8 cellular contexts compared by ENCODE assay signal in the genomic region with DNA sequence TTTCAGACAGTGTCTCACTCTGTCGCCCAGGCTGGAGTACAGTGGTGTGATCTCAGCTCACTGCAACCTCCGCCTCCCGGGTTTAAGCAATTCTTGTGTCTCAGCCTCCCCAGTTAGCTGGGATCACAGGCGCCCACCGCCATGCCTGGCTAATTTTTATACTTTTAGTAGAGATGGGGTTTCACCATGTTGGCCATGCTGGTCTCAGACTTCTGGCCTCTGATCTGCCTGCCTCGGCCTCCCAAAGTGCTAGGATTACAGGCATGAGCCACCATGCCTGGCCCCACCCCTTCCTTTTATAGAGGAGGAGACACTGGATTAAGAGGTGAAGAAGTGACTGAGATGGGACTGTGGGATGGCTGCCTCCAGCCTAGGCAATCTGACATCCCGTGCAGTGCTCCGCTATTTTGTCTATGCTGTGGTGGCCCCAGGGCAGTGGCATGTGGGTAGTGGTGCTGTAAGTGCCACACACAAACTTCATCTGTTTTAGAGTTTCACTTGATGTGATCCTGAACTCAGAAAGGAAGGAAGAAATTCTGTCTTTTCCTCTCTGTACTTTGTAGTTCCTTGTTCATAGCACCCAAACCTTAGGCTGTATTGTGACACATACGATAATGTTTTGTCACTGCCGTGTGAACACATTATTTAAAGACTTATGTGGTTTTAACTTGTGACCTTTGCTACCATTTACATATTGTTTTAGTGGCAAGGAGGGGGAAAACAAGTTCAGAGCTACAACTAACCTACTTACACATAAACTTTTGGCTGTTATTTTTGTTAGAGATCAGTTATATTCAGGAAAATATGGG. TPM values are rescaled to one million over a fixed set of nuclear protein-coding genes. Genes with fewer than 3 reads are reported as not detected.
A peak's percentile ranks its signal among the peaks of the same experiment; 100 is the strongest.
DNase-seq lines count a peak whose midpoint lies in the region; ATAC-seq, FAIRE-seq and TF ChIP-seq lines count a peak whose summit lies in the region.

No MANE protein-coding gene starts in this region.

- CTCF ChIA-PET in GM10248 (lab: Yijun Ruan, JAX) (no interaction called here), HEK293 (lab: Yijun Ruan, JAX) (no interaction called here)

- H3K4me3 ChIP-seq in HEK293 (ENCODE audit: low read depth, low read length): no peak overlapping the region
- H3K4me3 ChIP-seq in small intestine (ENCODE audit: low read depth in 1 of 2, low read length in 2 of 2): no peak overlapping the region
- no peak overlapping the region for H3K4me3 ChIP-seq in HAP-1

- WGBS in small intestine, 3 donors: 75 to 80% (median 79%) methylated on average over 10 of the region's 10 CpGs

- no peak for TF ChIP-seq CTCF in GM10248 (IDR thresholded peaks at IDR 0.05; ENCODE audit: control extremely low read depth, extremely low read depth, low read depth, missing control alignments)
- no peak for TF ChIP-seq CTCF in HEK293 (tag by site-specific recombination; IDR thresholded peaks at IDR 0.05)

- H3K9me3 ChIP-seq in HEK293 (ENCODE audit: control insufficient read depth, insufficient read depth, low read depth, low read length): no peaks in the 10 kb centered on the region
- no peaks in the 10 kb centered on the region for H3K9me3 ChIP-seq in small intestine (ENCODE audit: control insufficient read depth, low read depth)
- no peaks in the 10 kb centered on the region for H3K9me3 ChIP-seq in HAP-1

- H3K36me3 ChIP-seq in HEK293 (ENCODE audit: control insufficient read depth in 2 of 2, insufficient read depth in 1 of 2, low read length in 2 of 2) (no peaks in the 10 kb centered on the region), small intestine (ENCODE audit: control insufficient read depth in 2 of 2, insufficient read depth in 2 of 2, low read length in 2 of 2) (no peaks in the 10 kb centered on the region), HAP-1 (replicated peaks) (no peaks in the 10 kb centered on the region)

- H3K27ac ChIP-seq in HEK293 (ENCODE audit: extremely low read depth, low read depth, low read length): peak overlapping the region; percentile 38; the same call in 1 of the 2 replicates
- peak overlapping the region; percentile 31 for H3K27ac ChIP-seq in layer of hippocampus (ENCODE audit: low read depth, low read length)
- H3K27ac ChIP-seq in small intestine (ENCODE audit: low read depth in 1 of 2, low read length in 1 of 2): peak overlapping the region in 1 of 2 donors; percentile 56

- FAIRE-seq in small intestine (lab: Jason Lieb, UNC): no peak

- no peak for ATAC-seq in SK-N-SH treated with all-trans-retinoic acid at 6 μM for 48 hours

- no peaks in the 10 kb centered on the region for H3K27me3 ChIP-seq in layer of hippocampus (ENCODE audit: control insufficient read depth, insufficient read depth, low read length)
- H3K27me3 ChIP-seq in small intestine (ENCODE audit: control insufficient read depth in 2 of 2, insufficient read depth in 2 of 2, low read length in 2 of 2): no peaks in the 10 kb centered on the region
- no peaks in the 10 kb centered on the region for H3K27me3 ChIP-seq in HAP-1 (ENCODE audit: low read depth)

- POLR2A ChIA-PET in GM10248 (lab: Yijun Ruan, JAX): no interaction called here
- POLR2A ChIA-PET in HEK293 (lab: Yijun Ruan, JAX): no interaction called here

- in situ Hi-C loops in HAP-1 (cut with MboI; ENCODE audit: low sequenced_read_pairs): no loop called here

- H3K4me1 ChIP-seq in HEK293 (ENCODE audit: control insufficient read depth, insufficient read depth, low read length) (peaks cover 26% of the 10 kb centered on the region), small intestine (ENCODE audit: control insufficient read depth in 2 of 2, insufficient read depth in 1 of 2, low read depth in 1 of 2, low read length in 1 of 2) (peaks cover 4 to 6% of the 10 kb centered on the region in 2 donors), HAP-1 (peaks cover 8% of the 10 kb centered on the region)

- DNase-seq in GM10248 (ENCODE audit: extremely low spot score) (peak; percentile 21), NOMO-1 (lab: John Stamatoyannopoulos, UW; ENCODE audit: unreplicated experiment in 2 of 2) (peak; percentile 51 to 90), small intestine (no peak), HT-29 (ENCODE audit: low spot score) (no peak), HAP-1 (ENCODE audit: low spot score in 2 of 2) (no peak)

TF ChIP-seq in HEK293, 187 proteins besides CTCF, POLR2A, EP300 and RAD21:
- TF ChIP-seq ZNF335 (tag by site-specific recombination; conservative IDR thresholded peaks at IDR 0.05) (peak; percentile 58), ZBTB17 (tag by site-specific recombination; IDR thresholded peaks at IDR 0.05) (peak; percentile 73), ZNF501 (tag by site-specific recombination; IDR thresholded peaks at IDR 0.05) (0 out of 2 replicates have a peak, but pooled peaks have one; percentile 37), SCRT1 (tag by site-specific recombination; IDR thresholded peaks at IDR 0.05; ENCODE audit: borderline replicate concordance) (no peak), ZNF24 (tag by site-specific recombination; IDR thresholded peaks at IDR 0.05) (peak; percentile 47; the same call in 1 of the 2 replicates)
- TF ChIP-seq, protein P1, sequence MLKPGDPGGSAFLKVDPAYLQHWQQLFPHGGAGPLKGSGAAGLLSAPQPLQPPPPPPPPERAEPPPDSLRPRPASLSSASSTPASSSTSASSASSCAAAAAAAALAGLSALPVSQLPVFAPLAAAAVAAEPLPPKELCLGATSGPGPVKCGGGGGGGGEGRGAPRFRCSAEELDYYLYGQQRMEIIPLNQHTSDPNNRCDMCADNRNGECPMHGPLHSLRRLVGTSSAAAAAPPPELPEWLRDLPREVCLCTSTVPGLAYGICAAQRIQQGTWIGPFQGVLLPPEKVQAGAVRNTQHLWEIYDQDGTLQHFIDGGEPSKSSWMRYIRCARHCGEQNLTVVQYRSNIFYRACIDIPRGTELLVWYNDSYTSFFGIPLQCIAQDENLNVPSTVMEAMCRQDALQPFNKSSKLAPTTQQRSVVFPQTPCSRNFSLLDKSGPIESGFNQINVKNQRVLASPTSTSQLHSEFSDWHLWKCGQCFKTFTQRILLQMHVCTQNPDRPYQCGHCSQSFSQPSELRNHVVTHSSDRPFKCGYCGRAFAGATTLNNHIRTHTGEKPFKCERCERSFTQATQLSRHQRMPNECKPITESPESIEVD (tag by site-specific recombination; IDR thresholded peaks at IDR 0.05): 0 out of 2 replicates have a peak, but pooled peaks have one; percentile 5

TF ChIP-seq in SK-N-SH treated with all-trans-retinoic acid at 6 μM for 48 hours, 23 proteins besides CTCF, POLR2A, EP300 and RAD21:
- TF ChIP-seq ARNTL (CRISPR knock-in tag; IDR thresholded peaks at IDR 0.05; ENCODE audit: borderline replicate concordance, low read depth) (no peak), RARB (CRISPR knock-in tag; IDR thresholded peaks at IDR 0.05) (no peak), SNAI2 (CRISPR knock-in tag; IDR thresholded peaks at IDR 0.05) (no peak), PPARA (CRISPR knock-in tag; IDR thresholded peaks at IDR 0.05; ENCODE audit: borderline replicate concordance) (no peak), CSDC2 (CRISPR knock-in tag; IDR thresholded peaks at IDR 0.05) (no peak), ZC3H10 (CRISPR knock-in tag; IDR thresholded peaks at IDR 0.05) (no peak), GLIS3 (CRISPR knock-in tag; IDR thresholded peaks at IDR 0.05) (no peak), ZFP3 (CRISPR knock-in tag; IDR thresholded peaks at IDR 0.05) (no peak), TCF4 (CRISPR knock-in tag; IDR thresholded peaks at IDR 0.05; ENCODE audit: borderline replicate concordance) (no peak)
- TF ChIP-seq, protein P2, sequence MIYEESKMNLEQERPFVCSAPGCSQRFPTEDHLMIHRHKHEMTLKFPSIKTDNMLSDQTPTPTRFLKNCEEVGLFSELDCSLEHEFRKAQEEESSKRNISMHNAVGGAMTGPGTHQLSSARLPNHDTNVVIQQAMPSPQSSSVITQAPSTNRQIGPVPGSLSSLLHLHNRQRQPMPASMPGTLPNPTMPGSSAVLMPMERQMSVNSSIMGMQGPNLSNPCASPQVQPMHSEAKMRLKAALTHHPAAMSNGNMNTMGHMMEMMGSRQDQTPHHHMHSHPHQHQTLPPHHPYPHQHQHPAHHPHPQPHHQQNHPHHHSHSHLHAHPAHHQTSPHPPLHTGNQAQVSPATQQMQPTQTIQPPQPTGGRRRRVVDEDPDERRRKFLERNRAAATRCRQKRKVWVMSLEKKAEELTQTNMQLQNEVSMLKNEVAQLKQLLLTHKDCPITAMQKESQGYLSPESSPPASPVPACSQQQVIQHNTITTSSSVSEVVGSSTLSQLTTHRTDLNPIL (CRISPR knock-in tag; IDR thresholded peaks at IDR 0.05; ENCODE audit: low read depth): no peak
- TF ChIP-seq, protein P3, sequence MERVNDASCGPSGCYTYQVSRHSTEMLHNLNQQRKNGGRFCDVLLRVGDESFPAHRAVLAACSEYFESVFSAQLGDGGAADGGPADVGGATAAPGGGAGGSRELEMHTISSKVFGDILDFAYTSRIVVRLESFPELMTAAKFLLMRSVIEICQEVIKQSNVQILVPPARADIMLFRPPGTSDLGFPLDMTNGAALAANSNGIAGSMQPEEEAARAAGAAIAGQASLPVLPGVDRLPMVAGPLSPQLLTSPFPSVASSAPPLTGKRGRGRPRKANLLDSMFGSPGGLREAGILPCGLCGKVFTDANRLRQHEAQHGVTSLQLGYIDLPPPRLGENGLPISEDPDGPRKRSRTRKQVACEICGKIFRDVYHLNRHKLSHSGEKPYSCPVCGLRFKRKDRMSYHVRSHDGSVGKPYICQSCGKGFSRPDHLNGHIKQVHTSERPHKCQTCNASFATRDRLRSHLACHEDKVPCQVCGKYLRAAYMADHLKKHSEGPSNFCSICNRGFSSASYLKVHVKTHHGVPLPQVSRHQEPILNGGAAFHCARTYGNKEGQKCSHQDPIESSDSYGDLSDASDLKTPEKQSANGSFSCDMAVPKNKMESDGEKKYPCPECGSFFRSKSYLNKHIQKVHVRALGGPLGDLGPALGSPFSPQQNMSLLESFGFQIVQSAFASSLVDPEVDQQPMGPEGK (CRISPR knock-in tag; IDR thresholded peaks at IDR 0.05; ENCODE audit: borderline replicate concordance): no peak
- TF ChIP-seq, protein P4, sequence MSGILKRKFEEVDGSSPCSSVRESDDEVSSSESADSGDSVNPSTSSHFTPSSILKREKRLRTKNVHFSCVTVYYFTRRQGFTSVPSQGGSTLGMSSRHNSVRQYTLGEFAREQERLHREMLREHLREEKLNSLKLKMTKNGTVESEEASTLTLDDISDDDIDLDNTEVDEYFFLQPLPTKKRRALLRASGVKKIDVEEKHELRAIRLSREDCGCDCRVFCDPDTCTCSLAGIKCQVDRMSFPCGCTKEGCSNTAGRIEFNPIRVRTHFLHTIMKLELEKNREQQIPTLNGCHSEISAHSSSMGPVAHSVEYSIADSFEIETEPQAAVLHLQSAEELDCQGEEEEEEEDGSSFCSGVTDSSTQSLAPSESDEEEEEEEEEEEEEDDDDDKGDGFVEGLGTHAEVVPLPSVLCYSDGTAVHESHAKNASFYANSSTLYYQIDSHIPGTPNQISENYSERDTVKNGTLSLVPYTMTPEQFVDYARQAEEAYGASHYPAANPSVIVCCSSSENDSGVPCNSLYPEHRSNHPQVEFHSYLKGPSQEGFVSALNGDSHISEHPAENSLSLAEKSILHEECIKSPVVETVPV (CRISPR knock-in tag; IDR thresholded peaks at IDR 0.05): no peak

RNA-seq across cellular contexts. Expression of a gene that starts 48.9 kb away (rescaled TPM):
- 1 to 10 TPM; 3.5 to 9.6 (median 3.8) TPM for polyA plus RNA-seq in small intestine
- 13.4 and 15.1 TPM in 2 replicates for total RNA-seq in HT-29 (2014; rRNA removed; shearing (Covaris generic))

Comparison
In these comparisons a context has a peak if more than half of its experiments do, and no peak if none do; other contexts are left out.
1. DNase-seq: peak in GM10248 (single experiment) and NOMO-1 (2 of 2); none in small intestine (single experiment), HT-29 (single experiment) and HAP-1 (0 of 2).